1 cellular context compared by ENCODE assay signal in the genomic region with DNA sequence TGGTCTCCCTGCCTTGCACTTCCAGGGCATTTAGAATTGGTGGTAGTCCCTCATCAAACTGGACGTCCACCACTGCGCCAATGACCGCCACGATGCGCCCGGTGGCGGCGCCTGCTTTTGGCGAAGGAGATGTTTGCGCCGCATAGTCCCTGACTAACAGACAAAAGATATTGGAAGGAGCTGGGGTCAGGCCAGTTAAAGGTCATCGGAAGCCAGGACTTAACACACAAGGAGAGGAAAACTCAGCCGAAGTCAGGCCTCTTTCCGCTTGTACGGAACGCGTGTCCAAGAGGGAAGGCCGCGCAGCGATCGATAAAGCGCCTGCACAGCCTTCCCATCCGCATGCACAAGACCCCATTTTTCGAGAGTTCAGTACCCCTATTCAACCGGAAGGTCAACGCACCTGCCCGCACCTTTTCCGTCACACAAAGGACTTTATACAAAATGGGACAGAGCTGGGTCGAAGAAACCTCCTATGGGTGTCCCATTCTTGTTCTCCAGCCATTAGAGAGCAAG.
TF ChIP-seq lines count a peak whose summit lies in the region.

No MANE protein-coding gene starts in this region.

TF ChIP-seq in neural cell, 6 proteins besides CTCF, POLR2A, EP300 and RAD21 (continued from another document):
- TF ChIP-seq REST (IDR thresholded peaks at IDR 0.05; ENCODE audit: borderline replicate concordance), result no peak
- no peak for TF ChIP-seq MXI1 (conservative IDR thresholded peaks at IDR 0.05; ENCODE audit: poor library complexity, severe bottlenecking)
